In genomic region chr3:181969925-181970324, GRCh38 we compare ENCODE assay signal across 19 cellular contexts.
DNase-seq lines count a peak whose midpoint lies in the region; ATAC-seq and TF ChIP-seq lines count a peak whose summit lies in the region.
"Had no signal": no experiment of that assay in that cellular context is flagged by ENCODE, and none has a peak within 500 bp of the region (broad histone marks: within the 10 kb centered on the region; RNA-seq: fewer than 3 reads in every experiment).

No MANE protein-coding gene starts in this region.

- H3K9me3 ChIP-seq in BE2C, result no peaks in the 10 kb centered on the region
- H3K9me3 ChIP-seq: A549, Caco-2 had no signal

- H3K27me3 ChIP-seq in BE2C, result peaks cover 3% of the 10 kb centered on the region; the same call in 1 of the 2 replicates

- H3K9me3 Mint-ChIP-seq in immature natural killer cell, result peaks cover 0 to 7% (median 2%) of the 10 kb centered on the region in 6 donors
- H3K9me3 Mint-ChIP-seq: GM23338, H9 had no signal

- DNase-seq in COLO829 (ENCODE audit: low spot score) (peak; percentile 66), foreskin melanocyte (peak; percentile 59), medulla oblongata (ENCODE audit: extremely low spot score) (peak; percentile 23), putamen (ENCODE audit: low spot score) (peak; percentile 11), immature natural killer cell (no peak), BE2C (no peak)
- DNase-seq: 8988T; ACHN; AML-193; C1 segment of cervical spinal cord; Caco-2; CD4-positive, alpha-beta memory T cell; DMS153; DND-41; H9 had no signal

- no peaks in the 10 kb centered on the region for H3K4me1 Mint-ChIP-seq in immature natural killer cell
- H3K4me1 Mint-ChIP-seq: CD4-positive, alpha-beta memory T cell had no signal

- no peak overlapping the region for H3K4me3 Mint-ChIP-seq in immature natural killer cell
- H3K4me3 Mint-ChIP-seq: CD4-positive, alpha-beta memory T cell; GM23338; H9 had no signal

- no peak overlapping the region for H3K27ac Mint-ChIP-seq in immature natural killer cell
- H3K27ac Mint-ChIP-seq: CD4-positive, alpha-beta memory T cell; GM23338; H9 had no signal

- H3K36me3 Mint-ChIP-seq in immature natural killer cell, result no peaks in the 10 kb centered on the region
- H3K36me3 Mint-ChIP-seq: CD4-positive, alpha-beta memory T cell had no signal

- no peak for ATAC-seq in HG03097 (IDR thresholded peaks at IDR 0.05; ENCODE audit: low FRiP score, unreplicated experiment)
- ATAC-seq: A549, GM23338, HCT116 had no signal

- H3K36me3 ChIP-seq in BE2C, result no peaks in the 10 kb centered on the region

- TF ChIP-seq CTCF in BE2C (IDR thresholded peaks at IDR 0.05; ENCODE audit: low read depth, low read length), result no peak

- H3K27me3 Mint-ChIP-seq in immature natural killer cell (ENCODE audit: low read depth in 3 of 3), result no peaks in the 10 kb centered on the region
- H3K27me3 Mint-ChIP-seq: CD4-positive, alpha-beta memory T cell had no signal

- H3K4me3 ChIP-seq in BE2C (ENCODE audit: low read depth, low read length), result no peak overlapping the region
- H3K4me3 ChIP-seq: A549, GM23338 had no signal

- H3K4me1 ChIP-seq in BE2C, result no peaks in the 10 kb centered on the region
- H3K4me1 ChIP-seq: A549, Caco-2 had no signal

Comparison
In these comparisons a context has a peak if more than half of its experiments do, and no peak if none do; other contexts are left out.
1. DNase-seq: peak in COLO829 (single experiment), foreskin melanocyte (single experiment), medulla oblongata (single experiment) and putamen (single experiment); none in immature natural killer cell (0 of 3) and BE2C (single experiment).